Comparison of ENCODE assay signal across 26 cellular contexts in the genomic region with DNA sequence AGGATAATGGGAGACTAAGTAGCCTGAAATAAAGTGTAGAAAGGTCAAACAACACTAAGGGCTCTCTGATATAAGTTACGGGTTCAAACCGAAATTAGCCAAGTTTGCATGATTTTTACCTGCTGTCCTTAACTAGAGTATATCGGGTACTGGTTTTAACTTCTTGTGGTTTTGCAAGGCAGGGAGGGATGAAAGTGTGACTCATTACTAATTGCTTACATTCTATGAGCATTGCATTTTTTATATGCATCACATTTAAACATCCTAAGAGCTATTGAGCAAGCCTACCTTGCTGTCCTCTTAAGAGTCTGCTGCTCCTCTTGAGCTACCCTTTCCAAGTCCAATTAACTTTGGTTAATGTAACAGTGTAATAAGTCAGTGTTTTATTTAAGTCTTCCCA.
DNase-seq lines count a peak whose midpoint lies in the region; ATAC-seq and TF ChIP-seq lines count a peak whose summit lies in the region.
"Had no signal": no experiment of that assay in that cellular context is flagged by ENCODE, and none has a peak within 500 bp of the region (broad histone marks: within the 10 kb centered on the region; RNA-seq: fewer than 3 reads in every experiment).

No MANE protein-coding gene starts in this region.

- peak overlapping the region; percentile 41 for H3K4me3 Mint-ChIP-seq in MCF 10A (ENCODE audit: unreplicated experiment)
- H3K4me3 Mint-ChIP-seq: activated naive CD8-positive, alpha-beta T cell; nephron; stimulated activated naive CD8-positive, alpha-beta T cell treated with anti-CD3 and anti-CD28 coated beads, Interleukin-15, Interleukin-2, amounts not matched to agents 100 ng/mL and 50 ng/mL, for 24 hours had no signal

- ATAC-seq in HG03045 (IDR thresholded peaks at IDR 0.05; ENCODE audit: unreplicated experiment): no peak
- ATAC-seq: left cardiac atrium, SK-N-SH treated with all-trans-retinoic acid at 6 μM for 48 hours had no signal

- H3K36me3 Mint-ChIP-seq in MCF 10A (ENCODE audit: insufficient read depth, unreplicated experiment): no peaks in the 10 kb centered on the region
- H3K36me3 Mint-ChIP-seq: activated naive CD8-positive, alpha-beta T cell had no signal

- POLR2A ChIA-PET in MCF 10A (lab: Yijun Ruan, JAX): interaction anchor here (0.6 to 0.9 kb wide), 3 partner anchors 72 to 245 kb away, joined by 3 read pairs; no protein-coding TSS in a partner anchor

- H3K4me3 ChIP-seq in breast epithelium (no peak overlapping the region), tibial artery (no peak overlapping the region)
- H3K4me3 ChIP-seq: BLaER1 treated with 17β-estradiol and CSF1 and Interleukin-3, amounts not matched to agents 10 nM and 100 nM; coronary artery; PC-9 had no signal

- H3K36me3 ChIP-seq in breast epithelium: no peaks in the 10 kb centered on the region
- no peaks in the 10 kb centered on the region for H3K36me3 ChIP-seq in tibial artery
- H3K36me3 ChIP-seq: BLaER1 treated with 17β-estradiol and CSF1 and Interleukin-3, amounts not matched to agents 10 nM and 100 nM; brain microvascular endothelial cell had no signal

- peak overlapping the region; percentile 56 for H3K27ac Mint-ChIP-seq in MCF 10A (ENCODE audit: low read depth, unreplicated experiment)
- H3K27ac Mint-ChIP-seq: activated naive CD8-positive, alpha-beta T cell; nephron; stimulated activated naive CD8-positive, alpha-beta T cell treated with anti-CD3 and anti-CD28 coated beads, Interleukin-15, Interleukin-2, amounts not matched to agents 100 ng/mL and 50 ng/mL, for 24 hours had no signal

- H3K4me1 Mint-ChIP-seq in MCF 10A (ENCODE audit: insufficient read depth, unreplicated experiment): peaks cover 24% of the 10 kb centered on the region
- H3K4me1 Mint-ChIP-seq: nephron had no signal

- H3K9me3 ChIP-seq in breast epithelium (no peaks in the 10 kb centered on the region), tibial artery (no peaks in the 10 kb centered on the region)

- intact Hi-C loops in MCF 10A (cut with micrococcal nuclease): no loop called here
- intact Hi-C loops in breast epithelium (cut with DNase I; ENCODE audit: low total_unique reads): no loop called here
- intact Hi-C loops in tibial artery (cut with DNase I; ENCODE audit: low total_unique reads): no loop called here

- H3K4me1 ChIP-seq in breast epithelium (no peaks in the 10 kb centered on the region), tibial artery (no peaks in the 10 kb centered on the region)
- H3K4me1 ChIP-seq: parathyroid adenoma had no signal

- CTCF ChIA-PET in MCF 10A (lab: Yijun Ruan, JAX): no interaction called here

- no peak for TF ChIP-seq CTCF in MCF 10A (IDR thresholded peaks at IDR 0.05; ENCODE audit: unreplicated experiment)
- no peak for TF ChIP-seq CTCF in breast epithelium (IDR thresholded peaks at IDR 0.05)
- TF ChIP-seq CTCF in tibial artery (IDR thresholded peaks at IDR 0.05): no peak

- no TSS peak for BruUV-seq in MCF 10A (replicated peaks; lab: Mats Ljungman, UMichigan)

- H3K27ac ChIP-seq in breast epithelium (no peak overlapping the region), epithelial cell of prostate (no peak overlapping the region), tibial artery (no peak overlapping the region)
- H3K27ac ChIP-seq: BLaER1 treated with 17β-estradiol and CSF1 and Interleukin-3, amounts not matched to agents 10 nM and 100 nM; brain microvascular endothelial cell; coronary artery; parathyroid adenoma; PC-9 had no signal

- TF ChIP-seq POLR2A in breast epithelium (IDR thresholded peaks at IDR 0.05): no peak

- peak; percentile 77 for DNase-seq in MCF 10A (ENCODE audit: unreplicated experiment)
- no peak for DNase-seq in breast epithelium (ENCODE audit: low spot score in 2 of 2)
- DNase-seq in NOMO-1 treated with dmso at 0.1 percent for 144 hours (lab: John Stamatoyannopoulos, UW; ENCODE audit: unreplicated experiment): peak; percentile 40
- peak; percentile 27 for DNase-seq in epithelial cell of prostate (ENCODE audit: low read depth, low spot score)
- no peak for DNase-seq in tibial artery
- no peak for DNase-seq in NCI-H2081 treated with DMSO at 0.1 percent for 48 hours (lab: John Stamatoyannopoulos, UW)
- DNase-seq in DMS153 (lab: John Stamatoyannopoulos, UW): no peak
- DNase-seq: 8988T; activated CD4-positive, CD25-positive, alpha-beta regulatory T cell treated with anti-CD3 and anti-CD28 coated beads, Interleukin-2, amount 50 U/mL, for 72 hours; brain microvascular endothelial cell; GF-D8; left cardiac atrium; NCI-H1105; NCI-H2107; PC-9; stimulated activated CD4-positive, alpha-beta T cell treated with anti-CD3 and anti-CD28 coated beads, Interleukin-1b, Interleukin-23, amount 100 ng/mL, for 48 hours; T1000; trophoblast cell had no signal

- H3K27me3 ChIP-seq in breast epithelium (no peaks in the 10 kb centered on the region), tibial artery (no peaks in the 10 kb centered on the region)
- H3K27me3 ChIP-seq: BLaER1 treated with 17β-estradiol and CSF1 and Interleukin-3, amounts not matched to agents 10 nM and 100 nM; brain microvascular endothelial cell had no signal

- H3K27me3 Mint-ChIP-seq in MCF 10A (ENCODE audit: insufficient read depth, unreplicated experiment): no peaks in the 10 kb centered on the region
- H3K27me3 Mint-ChIP-seq: activated naive CD8-positive, alpha-beta T cell; stimulated activated naive CD8-positive, alpha-beta T cell treated with anti-CD3 and anti-CD28 coated beads, Interleukin-15, Interleukin-2, amounts not matched to agents 100 ng/mL and 50 ng/mL, for 24 hours had no signal

- H3K9me3 Mint-ChIP-seq in MCF 10A (ENCODE audit: unreplicated experiment): peaks cover 7% of the 10 kb centered on the region
- H3K9me3 Mint-ChIP-seq: nephron had no signal

Comparison
In these comparisons a context has a peak if more than half of its experiments do, and no peak if none do; other contexts are left out.
1. DNase-seq: peak in MCF 10A (single experiment), NOMO-1 treated with dmso at 0.1 percent for 144 hours (single experiment) and epithelial cell of prostate (single experiment); none in breast epithelium (0 of 2), tibial artery (0 of 2), NCI-H2081 treated with DMSO at 0.1 percent for 48 hours (single experiment) and DMS153 (single experiment).